Comparison of ENCODE assay signal across 17 cellular contexts in the genomic region with DNA sequence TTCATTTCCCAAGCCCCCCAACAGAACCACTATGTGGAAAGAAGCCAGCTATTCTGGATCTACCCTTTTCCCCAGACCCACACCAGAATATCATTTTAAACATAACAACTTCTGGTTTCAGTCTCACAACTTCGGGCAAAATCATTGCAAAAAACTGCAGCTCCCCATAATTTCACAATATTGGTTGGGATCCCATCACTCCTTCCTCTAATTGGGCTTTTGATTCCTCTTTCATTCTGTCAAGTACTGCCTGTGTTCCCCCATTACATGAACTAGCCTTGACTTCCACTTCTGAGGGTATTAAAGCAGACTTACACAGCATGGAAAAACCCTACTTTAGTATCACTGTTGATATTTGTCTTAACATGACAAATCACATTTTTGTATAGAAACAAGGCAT. TPM values are rescaled to one million over a fixed set of nuclear protein-coding genes. Genes with fewer than 3 reads are reported as not detected.
DNase-seq lines count a peak whose midpoint lies in the region; ATAC-seq and TF ChIP-seq lines count a peak whose summit lies in the region.
"Had no signal": no experiment of that assay in that cellular context is flagged by ENCODE, and none has a peak within 500 bp of the region (broad histone marks: within the 10 kb centered on the region; RNA-seq: fewer than 3 reads in every experiment).

No MANE protein-coding gene starts in this region.

- no peak for TF ChIP-seq CTCF in NB4 (IDR thresholded peaks at IDR 0.05; ENCODE audit: low read depth, low read length)
- no peak for TF ChIP-seq CTCF in HFFc6 (IDR thresholded peaks at IDR 0.05)

- DNase-seq in CD1c-positive myeloid dendritic cell (ENCODE audit: extremely low spot score) = peak; percentile 89
- peak; percentile 10 for DNase-seq in NB4 (ENCODE audit: low read depth)
- DNase-seq in central memory CD8-positive, alpha-beta T cell (ENCODE audit: low spot score in 2 of 2) = no peak
- no peak for DNase-seq in naive thymus-derived CD8-positive, alpha-beta T cell
- DNase-seq in superior temporal gyrus (ENCODE audit: extremely low spot score) = no peak
- no peak for DNase-seq in HFFc6
- no peak for DNase-seq in NCI-H1417 (lab: John Stamatoyannopoulos, UW)
- DNase-seq in stimulated activated naive CD4-positive, alpha-beta T cell treated with Interleukin-2 at 50 U/mL for 16 hours (lab: John Stamatoyannopoulos, UW) = no peak
- DNase-seq: activated CD4-positive, CD25-positive, alpha-beta regulatory T cell treated with anti-CD3 and anti-CD28 coated beads, Interleukin-2, amount 50 U/mL, for 72 hours; body of pancreas; cortex of kidney; HCEC 1CT; NCI-H2107; RPMI8226 had no signal

- POLR2A ChIA-PET in naive thymus-derived CD8-positive, alpha-beta T cell (lab: Charles Lee) = interaction anchor here (1.1 to 1.5 kb wide), 3 partner anchors 8 to 12 kb away, joined by 3 to 5 read pairs (median 4); no protein-coding TSS in a partner anchor

- peaks cover 71% of the 10 kb centered on the region for H3K4me1 Mint-ChIP-seq in central memory CD8-positive, alpha-beta T cell
- H3K4me1 Mint-ChIP-seq in naive thymus-derived CD8-positive, alpha-beta T cell = peaks cover 44 to 85% (median 79%) of the 10 kb centered on the region in 4 donors
- no peaks in the 10 kb centered on the region for H3K4me1 Mint-ChIP-seq in HFFc6 (ENCODE audit: low read depth)

- no peak for ATAC-seq in central memory CD8-positive, alpha-beta T cell (replicated peaks; ENCODE audit: extremely low read depth, poor library complexity, severe bottlenecking)
- no peak for ATAC-seq in naive thymus-derived CD8-positive, alpha-beta T cell
- ATAC-seq: activated naive CD4-positive, alpha-beta T cell treated with anti-CD3 and anti-CD28 coated beads, Interleukin-2, amount 50 U/mL, for 72 hours had no signal

- H3K9me3 Mint-ChIP-seq in central memory CD8-positive, alpha-beta T cell = no peaks in the 10 kb centered on the region
- H3K9me3 Mint-ChIP-seq in naive thymus-derived CD8-positive, alpha-beta T cell = peaks cover 0 to 5% (median 0%) of the 10 kb centered on the region in 9 donors
- peaks cover 5% of the 10 kb centered on the region; the same call in 1 of the 2 replicates for H3K9me3 Mint-ChIP-seq in HFFc6

- peak overlapping the region; percentile 45 for H3K27ac Mint-ChIP-seq in central memory CD8-positive, alpha-beta T cell (ENCODE audit: low read depth)
- H3K27ac Mint-ChIP-seq in naive thymus-derived CD8-positive, alpha-beta T cell = peak overlapping the region; percentile 93 to 99 (median 98)
- H3K27ac Mint-ChIP-seq in HFFc6 = no peak overlapping the region
- H3K27ac Mint-ChIP-seq: activated naive CD4-positive, alpha-beta T cell treated with anti-CD3 and anti-CD28 coated beads, Interleukin-2, amount 50 U/mL, for 72 hours had no signal

- H3K4me3 Mint-ChIP-seq in central memory CD8-positive, alpha-beta T cell = no peak overlapping the region
- H3K4me3 Mint-ChIP-seq in naive thymus-derived CD8-positive, alpha-beta T cell = peak overlapping the region in 2 of 10 donors; percentile 33 to 94
- no peak overlapping the region for H3K4me3 Mint-ChIP-seq in HFFc6

- H3K36me3 Mint-ChIP-seq in central memory CD8-positive, alpha-beta T cell (ENCODE audit: insufficient read depth) = peaks cover 24% of the 10 kb centered on the region
- peaks cover 0 to 4% (median 3%) of the 10 kb centered on the region in 3 donors for H3K36me3 Mint-ChIP-seq in naive thymus-derived CD8-positive, alpha-beta T cell
- H3K36me3 Mint-ChIP-seq in HFFc6 (ENCODE audit: low read depth) = no peaks in the 10 kb centered on the region

- no peaks in the 10 kb centered on the region for H3K27me3 Mint-ChIP-seq in central memory CD8-positive, alpha-beta T cell
- peaks cover 0 to 3% (median 0%) of the 10 kb centered on the region in 5 donors for H3K27me3 Mint-ChIP-seq in naive thymus-derived CD8-positive, alpha-beta T cell
- H3K27me3 Mint-ChIP-seq in HFFc6 (ENCODE audit: insufficient read depth) = peaks cover 25% of the 10 kb centered on the region

- TF ChIP-seq POLR2A in NB4 (IDR thresholded peaks at IDR 0.05; ENCODE audit: extremely low read depth, insufficient read length) = no peak

- no peak overlapping the region for H3K4me3 ChIP-seq in NB4 (ENCODE audit: low read depth, low read length)
- H3K4me3 ChIP-seq: body of pancreas, right atrium auricular region had no signal

RNA-seq across cellular contexts. Expression of a gene that starts 4.1 kb away (rescaled TPM):
- total RNA-seq in naive thymus-derived CD8-positive, alpha-beta T cell = 100 to 1,000 TPM; 215 to 231 TPM
- polyA plus RNA-seq in naive thymus-derived CD8-positive, alpha-beta T cell = 10 to 100 TPM; 44.6 to 89.5 (median 72.0) TPM
- total RNA-seq in HFFc6 (2021; fragmentation: NEBNext Ultra II Directional; extraction: Animal tissue kit (Norgen Biotek cat#: 25700)) = 1 to 10 TPM; 1.0 to 2.3 (median 2.2) TPM

RNA-seq across cellular contexts. Expression of a gene that starts 37.0 kb away (rescaled TPM):
- total RNA-seq in naive thymus-derived CD8-positive, alpha-beta T cell = not detected
- polyA plus RNA-seq in naive thymus-derived CD8-positive, alpha-beta T cell = not detected
- total RNA-seq in HFFc6 (2021; fragmentation: NEBNext Ultra II Directional; extraction: Animal tissue kit (Norgen Biotek cat#: 25700)) = not detected
- total RNA-seq: epithelial cell of proximal tubule had no signal

Comparison
In these comparisons a context has a peak if more than half of its experiments do, and no peak if none do; other contexts are left out.
1. DNase-seq: peak in CD1c-positive myeloid dendritic cell (single experiment) and NB4 (single experiment); none in central memory CD8-positive, alpha-beta T cell (0 of 2), naive thymus-derived CD8-positive, alpha-beta T cell (0 of 10), superior temporal gyrus (single experiment), HFFc6 (single experiment), NCI-H1417 (0 of 3) and stimulated activated naive CD4-positive, alpha-beta T cell treated with Interleukin-2 at 50 U/mL for 16 hours (single experiment).
2. RNA of a gene that starts 4.1 kb away (total RNA-seq): 215 to 231 TPM in naive thymus-derived CD8-positive, alpha-beta T cell; 1.0 to 2.3 TPM in HFFc6; every median in the first group is over 10 times any median in the second.